ENCODE assay signal across 7 cellular contexts in the genomic region with DNA sequence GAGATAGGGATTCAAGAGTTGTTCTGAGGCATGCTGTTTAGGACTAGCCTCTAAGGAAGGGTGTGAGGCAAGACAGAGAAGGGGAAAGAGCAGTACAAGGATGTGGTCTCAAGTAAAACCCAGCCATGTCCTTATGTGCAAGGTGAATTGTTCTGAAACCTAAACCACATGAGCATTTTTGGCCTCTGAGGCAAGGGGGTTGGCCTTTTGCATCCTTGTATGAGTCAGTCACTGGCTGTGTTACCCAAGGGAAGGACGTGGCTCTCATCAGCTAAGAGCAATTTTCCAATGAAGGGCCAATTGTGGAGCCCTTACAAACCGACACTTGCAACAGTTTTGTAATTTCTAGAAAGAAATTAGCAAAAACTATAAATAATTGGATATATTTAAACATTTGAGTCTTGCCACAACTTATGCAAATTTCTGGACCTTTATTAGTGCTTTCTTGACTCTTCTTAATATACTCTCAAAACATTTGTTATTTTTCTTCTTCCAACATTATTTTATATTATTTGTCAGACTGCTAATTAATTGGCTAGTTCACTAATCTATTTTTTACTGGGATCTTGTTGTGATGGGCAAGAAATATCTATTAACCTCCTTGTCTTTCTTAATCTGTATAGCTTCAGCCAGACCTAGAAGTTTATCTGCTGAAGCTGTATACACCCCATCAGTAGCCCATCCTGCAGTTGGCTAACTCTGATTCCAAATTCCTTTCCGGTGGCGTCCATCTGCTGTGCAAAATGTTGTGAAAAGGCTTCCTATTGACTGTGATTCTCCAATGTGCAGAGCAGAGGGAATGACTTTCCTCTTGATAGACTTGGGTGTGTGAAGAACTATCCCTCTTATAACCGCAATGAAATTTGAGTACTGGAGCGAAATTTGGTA.
DNase-seq lines count a peak whose midpoint lies in the region; ATAC-seq and TF ChIP-seq lines count a peak whose summit lies in the region.

No MANE protein-coding gene starts in this region.

- TF ChIP-seq CTCF in OCI-LY3 (IDR thresholded peaks at IDR 0.05; ENCODE audit: low read depth, low read length) (no peak), left lung (IDR thresholded peaks at IDR 0.05) (no peak)

- intact Hi-C loops in left lung (cut with DNase I) = no loop called here

- CTCF ChIA-PET in HEK293T (lab: Yijun Ruan, JAX) = no interaction called here

- H2AFZ ChIP-seq in OCI-LY3 (ENCODE audit: low read depth, low read length) = no peak overlapping the region

- ATAC-seq in GM19035 (IDR thresholded peaks at IDR 0.05; ENCODE audit: unreplicated experiment) (peak; percentile 98), HG02840 (IDR thresholded peaks at IDR 0.05; ENCODE audit: low FRiP score, unreplicated experiment) (peak; percentile 99), left lung (peak; percentile 70)

- H3K27me3 ChIP-seq in OCI-LY3 (ENCODE audit: low read depth, low read length) (no peaks in the 10 kb centered on the region; the same call in 1 of the 2 replicates), left lung (no peaks in the 10 kb centered on the region)

- H3K36me3 ChIP-seq in OCI-LY3 (replicated peaks; ENCODE audit: low read depth, low read length) (no peaks in the 10 kb centered on the region), left lung (no peaks in the 10 kb centered on the region)

- no peaks in the 10 kb centered on the region for H3K79me2 ChIP-seq in OCI-LY3 (ENCODE audit: low read length)

- H3K27ac ChIP-seq in OCI-LY3 (ENCODE audit: low read length) = no peak overlapping the region
- no peak overlapping the region for H3K27ac ChIP-seq in left lung

- H3K9me3 ChIP-seq in OCI-LY3 (ENCODE audit: insufficient read depth, low read length) = no peaks in the 10 kb centered on the region
- H3K9me3 ChIP-seq in left lung = no peaks in the 10 kb centered on the region

- peak overlapping the region; percentile 22; the same call in 1 of the 2 replicates for H3K4me2 ChIP-seq in OCI-LY3 (ENCODE audit: low read length)

- DNase-seq in left lung (peak in 1 of 2 donors; percentile 34), NCI-H345 treated with DMSO at 0.1 percent for 48 hours (lab: John Stamatoyannopoulos, UW; ENCODE audit: unreplicated experiment) (no peak), HEK293T (ENCODE audit: extremely low spot score) (no peak), ecto neural progenitor cell (ENCODE audit: low spot score) (no peak)

- H3K4me1 ChIP-seq in OCI-LY3 (ENCODE audit: low read length) = peaks cover 15% of the 10 kb centered on the region
- no peaks in the 10 kb centered on the region for H3K4me1 ChIP-seq in left lung

- H3K4me3 ChIP-seq in OCI-LY3 (ENCODE audit: low read length) = no peak overlapping the region
- H3K4me3 ChIP-seq in left lung = no peak overlapping the region

- H4K20me1 ChIP-seq in OCI-LY3 (ENCODE audit: insufficient read depth, low read length) = no peaks in the 10 kb centered on the region

- no peak overlapping the region for H3K9ac ChIP-seq in OCI-LY3 (ENCODE audit: low read length)

- POLR2A ChIA-PET in HEK293T (lab: Yijun Ruan, JAX) = no interaction called here

TF ChIP-seq in HEK293T, 16 proteins besides CTCF, POLR2A, EP300 and RAD21:
- TF ChIP-seq NFRKB (IDR thresholded peaks at IDR 0.05) (no peak), SUZ12 (IDR thresholded peaks at IDR 0.05) (no peak), TARDBP (IDR thresholded peaks at IDR 0.05) (no peak), SP1 (IDR thresholded peaks at IDR 0.05) (no peak), HDGF (IDR thresholded peaks at IDR 0.05; ENCODE audit: borderline replicate concordance) (no peak), CTBP1 (IDR thresholded peaks at IDR 0.05; ENCODE audit: borderline replicate concordance) (no peak), ZNF384 (IDR thresholded peaks at IDR 0.05) (no peak), L3MBTL2 (conservative IDR thresholded peaks at IDR 0.05) (no peak), ARNT (IDR thresholded peaks at IDR 0.05) (no peak), FOXM1 (IDR thresholded peaks at IDR 0.05; ENCODE audit: borderline replicate concordance) (no peak), ELF4 (IDR thresholded peaks at IDR 0.05) (no peak), LEF1 (IDR thresholded peaks at IDR 0.05; ENCODE audit: borderline replicate concordance) (no peak), BHLHE40 (IDR thresholded peaks at IDR 0.05; ENCODE audit: borderline replicate concordance) (no peak)
- TF ChIP-seq, protein P1, sequence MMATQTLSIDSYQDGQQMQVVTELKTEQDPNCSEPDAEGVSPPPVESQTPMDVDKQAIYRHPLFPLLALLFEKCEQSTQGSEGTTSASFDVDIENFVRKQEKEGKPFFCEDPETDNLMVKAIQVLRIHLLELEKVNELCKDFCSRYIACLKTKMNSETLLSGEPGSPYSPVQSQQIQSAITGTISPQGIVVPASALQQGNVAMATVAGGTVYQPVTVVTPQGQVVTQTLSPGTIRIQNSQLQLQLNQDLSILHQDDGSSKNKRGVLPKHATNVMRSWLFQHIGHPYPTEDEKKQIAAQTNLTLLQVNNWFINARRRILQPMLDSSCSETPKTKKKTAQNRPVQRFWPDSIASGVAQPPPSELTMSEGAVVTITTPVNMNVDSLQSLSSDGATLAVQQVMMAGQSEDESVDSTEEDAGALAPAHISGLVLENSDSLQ (IDR thresholded peaks at IDR 0.05) = no peak
